Comparison of ENCODE assay signal across 2 cellular contexts in genomic region chr10:36423821-36424248, GRCh38.
TF ChIP-seq lines count a peak whose summit lies in the region.

No MANE protein-coding gene starts in this region.

TF ChIP-seq in IMR-90, 13 proteins besides CTCF, POLR2A, EP300 and RAD21:
- TF ChIP-seq MAFK (IDR thresholded peaks at IDR 0.05; ENCODE audit: low read depth, low read length) (peak; percentile 55), CEBPB (IDR thresholded peaks at IDR 0.05; ENCODE audit: low read depth, low read length) (no peak)

TF ChIP-seq in endothelial cell of umbilical vein, 7 proteins besides CTCF, POLR2A, EP300 and RAD21:
- TF ChIP-seq POLR2AphosphoS5 (IDR thresholded peaks at IDR 0.05; ENCODE audit: insufficient read depth, low read depth, low read length) (no peak), FOS (IDR thresholded peaks at IDR 0.05; ENCODE audit: borderline replicate concordance, insufficient read depth, low read length) (peak; percentile 21)
- TF ChIP-seq, protein P1, sequence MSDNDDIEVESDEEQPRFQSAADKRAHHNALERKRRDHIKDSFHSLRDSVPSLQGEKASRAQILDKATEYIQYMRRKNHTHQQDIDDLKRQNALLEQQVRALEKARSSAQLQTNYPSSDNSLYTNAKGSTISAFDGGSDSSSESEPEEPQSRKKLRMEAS (IDR thresholded peaks at IDR 0.05; ENCODE audit: insufficient read depth, insufficient read length): no peak
